Comparison of ENCODE assay signal across 8 cellular contexts in genomic region chr11:66676931-66677598, GRCh38. TPM values are rescaled to one million over a fixed set of nuclear protein-coding genes. Genes with fewer than 3 reads are reported as not detected.
DNase-seq lines count a peak whose midpoint lies in the region; ATAC-seq and TF ChIP-seq lines count a peak whose summit lies in the region.

No MANE protein-coding gene starts in this region.

- peaks cover 13% of the 10 kb centered on the region for H3K27me3 Mint-ChIP-seq in GM23338 (ENCODE audit: insufficient read depth, low read depth, poor library complexity)

- H2AFZ ChIP-seq in GM23338: no peak overlapping the region; the same call in 1 of the 2 replicates

- H3K9ac ChIP-seq in skeletal muscle tissue (ENCODE audit: low read depth in 1 of 3, low read length in 3 of 3): peak overlapping the region; percentile 88 to 99 (median 96)

- H3K79me2 ChIP-seq in GM23338 (replicated peaks; ENCODE audit: insufficient read depth): peaks cover 51% of the 10 kb centered on the region

- no peak for TF ChIP-seq CTCF in GM23338 (conservative IDR thresholded peaks at IDR 0.05; ENCODE audit: low read depth in 2 of 2)
- no peak for TF ChIP-seq CTCF in VCaP (conservative IDR thresholded peaks at IDR 0.05)

- H3K4me3 Mint-ChIP-seq in GM23338: peak overlapping the region; percentile 95

- H3K27ac ChIP-seq in GM23338 (ENCODE audit: low read depth): peak overlapping the region; percentile 98
- H3K27ac ChIP-seq in VCaP: peak overlapping the region; percentile 92
- H3K27ac ChIP-seq in skeletal muscle tissue (ENCODE audit: low read depth, low read length): peak overlapping the region; percentile 99

- H3K36me3 ChIP-seq in GM23338 (ENCODE audit: insufficient read depth): no peaks in the 10 kb centered on the region
- H3K36me3 ChIP-seq in skeletal muscle tissue (ENCODE audit: control insufficient read depth in 3 of 3, insufficient read depth in 3 of 3, low read length in 3 of 3): no peaks in the 10 kb centered on the region

- H3K4me3 ChIP-seq in GM23338 (peak overlapping the region; percentile 65), skeletal muscle tissue (ENCODE audit: low read length in 3 of 3) (peak overlapping the region; percentile 92 to 96 (median 96))

- H3K9me3 ChIP-seq in skeletal muscle tissue (ENCODE audit: control insufficient read depth in 3 of 3, low read length in 3 of 3): no peaks in the 10 kb centered on the region

- no peaks in the 10 kb centered on the region; the same call in 2 of the 3 replicates for H3K9me3 Mint-ChIP-seq in GM23338

- peak overlapping the region; percentile 99 for H3K27ac Mint-ChIP-seq in GM23338

- H4K20me1 ChIP-seq in GM23338 (replicated peaks; ENCODE audit: insufficient read depth): peaks cover 15% of the 10 kb centered on the region

- no peaks in the 10 kb centered on the region for H3K9me2 ChIP-seq in GM23338 (ENCODE audit: insufficient read depth)

- no peak for ATAC-seq in GM23338

- H3K27me3 ChIP-seq in GM23338 (ENCODE audit: insufficient read depth) (no peaks in the 10 kb centered on the region), skeletal muscle tissue (ENCODE audit: control insufficient read depth in 3 of 3, insufficient read depth in 3 of 3, low read length in 3 of 3) (no peaks in the 10 kb centered on the region)

- DNase-seq in GM23338 (ENCODE audit: low spot score) (no peak), glomerular visceral epithelial cell (ENCODE audit: extremely low spot score) (peak; percentile 6), SHP77 (lab: John Stamatoyannopoulos, UW) (no peak), GM03348 (ENCODE audit: low spot score) (no peak), NCI-H1105 treated with DMSO at 0.1 percent for 48 hours (lab: John Stamatoyannopoulos, UW) (no peak), GM19238 (ENCODE audit: insufficient read length, low spot score) (no peak)

- H3K4me1 Mint-ChIP-seq in GM23338: peaks cover 24% of the 10 kb centered on the region

- peak overlapping the region; percentile 81 for H3K4me2 ChIP-seq in GM23338

- peaks cover 24% of the 10 kb centered on the region for H3K4me1 ChIP-seq in GM23338 (ENCODE audit: insufficient read depth)
- H3K4me1 ChIP-seq in skeletal muscle tissue (ENCODE audit: control insufficient read depth in 3 of 3, insufficient read depth in 3 of 3, low read length in 3 of 3): peaks cover 17 to 26% (median 25%) of the 10 kb centered on the region in 3 donors

- peaks cover 22% of the 10 kb centered on the region for H3K36me3 Mint-ChIP-seq in GM23338 (ENCODE audit: low read depth)

- peaks cover 9% of the 10 kb centered on the region; the same call in 1 of the 2 replicates for H3F3A ChIP-seq in GM23338 (replicated peaks; ENCODE audit: low read depth)

TF ChIP-seq in GM23338, 12 proteins besides CTCF, POLR2A, EP300 and RAD21 (continues in another document):
- no peak for TF ChIP-seq STAT1 (IDR thresholded peaks at IDR 0.05; ENCODE audit: unreplicated experiment)
- no peak for TF ChIP-seq CREB1 (CRISPR knock-in tag; IDR thresholded peaks at IDR 0.05; ENCODE audit: low read depth)
- TF ChIP-seq, protein P1, sequence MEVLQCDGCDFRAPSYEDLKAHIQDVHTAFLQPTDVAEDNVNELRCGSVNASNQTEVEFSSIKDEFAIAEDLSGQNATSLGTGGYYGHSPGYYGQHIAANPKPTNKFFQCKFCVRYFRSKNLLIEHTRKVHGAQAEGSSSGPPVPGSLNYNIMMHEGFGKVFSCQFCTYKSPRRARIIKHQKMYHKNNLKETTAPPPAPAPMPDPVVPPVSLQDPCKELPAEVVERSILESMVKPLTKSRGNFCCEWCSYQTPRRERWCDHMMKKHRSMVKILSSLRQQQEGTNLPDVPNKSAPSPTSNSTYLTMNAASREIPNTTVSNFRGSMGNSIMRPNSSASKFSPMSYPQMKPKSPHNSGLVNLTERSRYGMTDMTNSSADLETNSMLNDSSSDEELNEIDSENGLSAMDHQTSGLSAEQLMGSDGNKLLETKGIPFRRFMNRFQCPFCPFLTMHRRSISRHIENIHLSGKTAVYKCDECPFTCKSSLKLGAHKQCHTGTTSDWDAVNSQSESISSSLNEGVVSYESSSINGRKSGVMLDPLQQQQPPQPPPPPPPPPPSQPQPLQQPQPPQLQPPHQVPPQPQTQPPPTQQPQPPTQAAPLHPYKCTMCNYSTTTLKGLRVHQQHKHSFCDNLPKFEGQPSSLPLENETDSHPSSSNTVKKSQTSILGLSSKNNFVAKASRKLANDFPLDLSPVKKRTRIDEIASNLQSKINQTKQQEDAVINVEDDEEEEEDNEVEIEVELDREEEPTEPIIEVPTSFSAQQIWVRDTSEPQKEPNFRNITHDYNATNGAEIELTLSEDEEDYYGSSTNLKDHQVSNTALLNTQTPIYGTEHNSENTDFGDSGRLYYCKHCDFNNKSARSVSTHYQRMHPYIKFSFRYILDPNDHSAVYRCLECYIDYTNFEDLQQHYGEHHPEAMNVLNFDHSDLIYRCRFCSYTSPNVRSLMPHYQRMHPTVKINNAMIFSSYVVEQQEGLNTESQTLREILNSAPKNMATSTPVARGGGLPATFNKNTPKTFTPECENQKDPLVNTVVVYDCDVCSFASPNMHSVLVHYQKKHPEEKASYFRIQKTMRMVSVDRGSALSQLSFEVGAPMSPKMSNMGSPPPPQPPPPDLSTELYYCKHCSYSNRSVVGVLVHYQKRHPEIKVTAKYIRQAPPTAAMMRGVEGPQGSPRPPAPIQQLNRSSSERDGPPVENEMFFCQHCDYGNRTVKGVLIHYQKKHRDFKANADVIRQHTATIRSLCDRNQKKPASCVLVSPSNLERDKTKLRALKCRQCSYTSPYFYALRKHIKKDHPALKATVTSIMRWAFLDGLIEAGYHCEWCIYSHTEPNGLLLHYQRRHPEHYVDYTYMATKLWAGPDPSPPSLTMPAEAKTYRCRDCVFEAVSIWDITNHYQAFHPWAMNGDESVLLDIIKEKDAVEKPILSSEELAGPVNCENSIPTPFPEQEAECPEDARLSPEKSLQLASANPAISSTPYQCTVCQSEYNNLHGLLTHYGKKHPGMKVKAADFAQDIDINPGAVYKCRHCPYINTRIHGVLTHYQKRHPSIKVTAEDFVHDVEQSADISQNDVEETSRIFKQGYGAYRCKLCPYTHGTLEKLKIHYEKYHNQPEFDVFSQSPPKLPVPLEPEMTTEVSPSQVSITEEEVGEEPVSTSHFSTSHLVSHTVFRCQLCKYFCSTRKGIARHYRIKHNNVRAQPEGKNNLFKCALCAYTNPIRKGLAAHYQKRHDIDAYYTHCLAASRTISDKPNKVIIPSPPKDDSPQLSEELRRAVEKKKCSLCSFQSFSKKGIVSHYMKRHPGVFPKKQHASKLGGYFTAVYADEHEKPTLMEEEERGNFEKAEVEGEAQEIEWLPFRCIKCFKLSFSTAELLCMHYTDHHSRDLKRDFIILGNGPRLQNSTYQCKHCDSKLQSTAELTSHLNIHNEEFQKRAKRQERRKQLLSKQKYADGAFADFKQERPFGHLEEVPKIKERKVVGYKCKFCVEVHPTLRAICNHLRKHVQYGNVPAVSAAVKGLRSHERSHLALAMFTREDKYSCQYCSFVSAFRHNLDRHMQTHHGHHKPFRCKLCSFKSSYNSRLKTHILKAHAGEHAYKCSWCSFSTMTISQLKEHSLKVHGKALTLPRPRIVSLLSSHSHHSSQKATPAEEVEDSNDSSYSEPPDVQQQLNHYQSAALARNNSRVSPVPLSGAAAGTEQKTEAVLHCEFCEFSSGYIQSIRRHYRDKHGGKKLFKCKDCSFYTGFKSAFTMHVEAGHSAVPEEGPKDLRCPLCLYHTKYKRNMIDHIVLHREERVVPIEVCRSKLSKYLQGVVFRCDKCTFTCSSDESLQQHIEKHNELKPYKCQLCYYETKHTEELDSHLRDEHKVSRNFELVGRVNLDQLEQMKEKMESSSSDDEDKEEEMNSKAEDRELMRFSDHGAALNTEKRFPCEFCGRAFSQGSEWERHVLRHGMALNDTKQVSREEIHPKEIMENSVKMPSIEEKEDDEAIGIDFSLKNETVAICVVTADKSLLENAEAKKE (CRISPR knock-in tag; IDR thresholded peaks at IDR 0.05): no peak
- no peak for TF ChIP-seq EZH2 (IDR thresholded peaks at IDR 0.05; ENCODE audit: low read depth, unreplicated experiment)
- TF ChIP-seq ZNF331 (CRISPR knock-in tag; IDR thresholded peaks at IDR 0.05; ENCODE audit: low read depth): no peak
- TF ChIP-seq, protein P2, sequence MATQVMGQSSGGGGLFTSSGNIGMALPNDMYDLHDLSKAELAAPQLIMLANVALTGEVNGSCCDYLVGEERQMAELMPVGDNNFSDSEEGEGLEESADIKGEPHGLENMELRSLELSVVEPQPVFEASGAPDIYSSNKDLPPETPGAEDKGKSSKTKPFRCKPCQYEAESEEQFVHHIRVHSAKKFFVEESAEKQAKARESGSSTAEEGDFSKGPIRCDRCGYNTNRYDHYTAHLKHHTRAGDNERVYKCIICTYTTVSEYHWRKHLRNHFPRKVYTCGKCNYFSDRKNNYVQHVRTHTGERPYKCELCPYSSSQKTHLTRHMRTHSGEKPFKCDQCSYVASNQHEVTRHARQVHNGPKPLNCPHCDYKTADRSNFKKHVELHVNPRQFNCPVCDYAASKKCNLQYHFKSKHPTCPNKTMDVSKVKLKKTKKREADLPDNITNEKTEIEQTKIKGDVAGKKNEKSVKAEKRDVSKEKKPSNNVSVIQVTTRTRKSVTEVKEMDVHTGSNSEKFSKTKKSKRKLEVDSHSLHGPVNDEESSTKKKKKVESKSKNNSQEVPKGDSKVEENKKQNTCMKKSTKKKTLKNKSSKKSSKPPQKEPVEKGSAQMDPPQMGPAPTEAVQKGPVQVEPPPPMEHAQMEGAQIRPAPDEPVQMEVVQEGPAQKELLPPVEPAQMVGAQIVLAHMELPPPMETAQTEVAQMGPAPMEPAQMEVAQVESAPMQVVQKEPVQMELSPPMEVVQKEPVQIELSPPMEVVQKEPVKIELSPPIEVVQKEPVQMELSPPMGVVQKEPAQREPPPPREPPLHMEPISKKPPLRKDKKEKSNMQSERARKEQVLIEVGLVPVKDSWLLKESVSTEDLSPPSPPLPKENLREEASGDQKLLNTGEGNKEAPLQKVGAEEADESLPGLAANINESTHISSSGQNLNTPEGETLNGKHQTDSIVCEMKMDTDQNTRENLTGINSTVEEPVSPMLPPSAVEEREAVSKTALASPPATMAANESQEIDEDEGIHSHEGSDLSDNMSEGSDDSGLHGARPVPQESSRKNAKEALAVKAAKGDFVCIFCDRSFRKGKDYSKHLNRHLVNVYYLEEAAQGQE (IDR thresholded peaks at IDR 0.05; ENCODE audit: unreplicated experiment): no peak
- no peak for TF ChIP-seq JUNB (IDR thresholded peaks at IDR 0.05; ENCODE audit: unreplicated experiment)
- TF ChIP-seq NANOG (IDR thresholded peaks at IDR 0.05; ENCODE audit: borderline replicate concordance): no peak
- no peak for TF ChIP-seq POLR2AphosphoS5 (IDR thresholded peaks at IDR 0.05; ENCODE audit: low read depth)

RNA-seq across cellular contexts. Expression of gene RBM4B, which starts 0.6 kb away (rescaled TPM):
- total RNA-seq in GM23338 (2014; rRNA removed; shearing (Covaris generic)): 22.9 and 31.0 TPM in 2 replicates
- 21.1 and 28.0 TPM in 2 replicates for polyA plus RNA-seq in GM23338 (2016; fragmentation: Nextera tagmentation; extraction: Ambion mirVana)
- 32.4 TPM for total RNA-seq in skeletal muscle tissue

RNA-seq across cellular contexts. Expression of gene RBM4, which starts 38.6 kb away (rescaled TPM):
- total RNA-seq in GM23338 (2014; rRNA removed; shearing (Covaris generic)): 133 and 147 TPM in 2 replicates
- polyA plus RNA-seq in GM23338 (2016; fragmentation: Nextera tagmentation; extraction: Ambion mirVana): 122 and 146 TPM in 2 replicates
- total RNA-seq in skeletal muscle tissue: 98.6 TPM

RNA-seq across cellular contexts. Expression of gene SPTBN2, which starts 52.0 kb away (rescaled TPM):
- 28.9 and 49.1 TPM in 2 replicates for total RNA-seq in GM23338 (2014; rRNA removed; shearing (Covaris generic))
- 6.9 and 7.7 TPM in 2 replicates for polyA plus RNA-seq in GM23338 (2016; fragmentation: Nextera tagmentation; extraction: Ambion mirVana)
- 11.5 TPM for total RNA-seq in skeletal muscle tissue
